In the genomic region with DNA sequence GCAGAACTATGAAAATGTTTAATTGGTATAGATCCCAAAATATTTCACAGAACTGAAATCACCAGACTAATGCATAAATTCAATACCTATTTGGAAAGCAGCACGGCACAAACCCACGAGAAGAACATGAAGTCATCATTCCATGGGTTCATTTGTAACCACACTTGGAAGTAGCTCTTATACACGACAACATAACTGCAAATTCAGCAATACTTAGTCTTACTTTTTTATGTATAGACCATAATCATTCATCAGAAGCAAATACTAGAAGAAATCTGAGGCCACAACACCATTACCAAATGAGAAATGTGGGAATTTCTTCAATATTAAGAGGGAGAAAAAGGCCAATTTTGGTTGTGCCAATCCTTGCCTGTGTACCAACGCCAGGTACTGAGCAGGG, we compare ENCODE assay signal across 32 cellular contexts.
"Had no signal": no experiment of that assay in that cellular context is flagged by ENCODE, and none has a peak within 500 bp of the region (broad histone marks: within the 10 kb centered on the region; RNA-seq: fewer than 3 reads in every experiment).

No MANE protein-coding gene starts in this region.

- H3K9me3 Mint-ChIP-seq: activated CD4-positive, alpha-beta memory T cell treated with anti-CD3 and anti-CD28 coated beads, Interleukin-2, amount 10 ng/mL, durations not matched to agents 7 days and 5 days; activated CD4-positive, alpha-beta T cell treated with anti-CD3 and anti-CD28 coated beads, Interleukin-2, amount 10 ng/mL, durations not matched to agents 7 days and 5 days; activated naive CD4-positive, alpha-beta T cell treated with anti-CD3 and anti-CD28 coated beads, Interleukin-2, amount 10 ng/mL, durations not matched to agents 7 days and 5 days; activated naive CD4-positive, alpha-beta T cell treated with anti-CD3 and anti-CD28 coated beads, Interleukin-2, amount 50 U/mL, for 72 hours; activated T-cell treated with anti-CD3 and anti-CD28 coated beads, Interleukin-2, amount 50 U/mL, for 24 hours; activated T-cell treated with anti-CD3 and anti-CD28 coated beads, Interleukin-2, amount 50 U/mL, for 72 hours; effector memory CD8-positive, alpha-beta T cell; T-helper 2 cell treated with Interferon-gamma antibody and Interleukin-4, amounts not matched to agents 5 μg/mL and 100 μg/mL, for 36 hours; WTC11 had no signal

- FAIRE-seq: colon, frontal cortex had no signal

- H3K4me3 Mint-ChIP-seq: activated CD4-positive, alpha-beta memory T cell treated with anti-CD3 and anti-CD28 coated beads, Interleukin-2, amount 10 ng/mL, durations not matched to agents 7 days and 5 days; activated CD4-positive, alpha-beta T cell treated with anti-CD3 and anti-CD28 coated beads, Interleukin-2, amount 10 ng/mL, durations not matched to agents 7 days and 5 days; activated naive CD4-positive, alpha-beta T cell treated with anti-CD3 and anti-CD28 coated beads, Interleukin-2, amount 10 ng/mL, durations not matched to agents 7 days and 5 days; activated T-cell treated with anti-CD3 and anti-CD28 coated beads, Interleukin-2, amount 50 U/mL, for 24 hours; activated T-cell treated with anti-CD3 and anti-CD28 coated beads, Interleukin-2, amount 50 U/mL, for 72 hours; effector memory CD8-positive, alpha-beta T cell; T-helper 17 cell; T-helper 2 cell treated with Interferon-gamma antibody and Interleukin-4, amounts not matched to agents 5 μg/mL and 100 μg/mL, for 36 hours; WTC11 had no signal

- H3K27ac Mint-ChIP-seq: activated CD4-positive, alpha-beta memory T cell treated with anti-CD3 and anti-CD28 coated beads, Interleukin-2, amount 10 ng/mL, durations not matched to agents 7 days and 5 days; activated CD4-positive, alpha-beta T cell treated with anti-CD3 and anti-CD28 coated beads, Interleukin-2, amount 10 ng/mL, durations not matched to agents 7 days and 5 days; activated naive CD4-positive, alpha-beta T cell treated with anti-CD3 and anti-CD28 coated beads, Interleukin-2, amount 10 ng/mL, durations not matched to agents 7 days and 5 days; activated naive CD4-positive, alpha-beta T cell treated with anti-CD3 and anti-CD28 coated beads, Interleukin-2, amount 50 U/mL, for 72 hours; activated T-cell treated with anti-CD3 and anti-CD28 coated beads, Interleukin-2, amount 50 U/mL, for 72 hours; effector memory CD8-positive, alpha-beta T cell; T-helper 2 cell treated with Interferon-gamma antibody and Interleukin-4, amounts not matched to agents 5 μg/mL and 100 μg/mL, for 36 hours; WTC11 had no signal

- H3K27ac ChIP-seq: adrenal gland, body of pancreas, VCaP had no signal

- H3K27me3 Mint-ChIP-seq: activated CD4-positive, alpha-beta memory T cell treated with anti-CD3 and anti-CD28 coated beads, Interleukin-2, amount 10 ng/mL, durations not matched to agents 7 days and 5 days; activated CD4-positive, alpha-beta T cell treated with anti-CD3 and anti-CD28 coated beads, Interleukin-2, amount 10 ng/mL, durations not matched to agents 7 days and 5 days; activated naive CD4-positive, alpha-beta T cell treated with anti-CD3 and anti-CD28 coated beads, Interleukin-2, amount 10 ng/mL, durations not matched to agents 7 days and 5 days; activated T-cell treated with anti-CD3 and anti-CD28 coated beads, Interleukin-2, amount 50 U/mL, for 24 hours; effector memory CD8-positive, alpha-beta T cell; T-helper 17 cell had no signal

- H3K27me3 ChIP-seq: adrenal gland, body of pancreas had no signal

- ATAC-seq: activated naive CD4-positive, alpha-beta T cell treated with anti-CD3 and anti-CD28 coated beads, Interleukin-2, amount 50 U/mL, for 72 hours; activated T-cell treated with anti-CD3 and anti-CD28 coated beads, Interleukin-2, amount 50 U/mL, for 72 hours; body of pancreas; effector memory CD8-positive, alpha-beta T cell; esophagus mucosa; T-helper 17 cell; WTC11 had no signal

- H3K4me3 ChIP-seq: adrenal gland, body of pancreas had no signal

- DNase-seq: activated CD4-positive, alpha-beta memory T cell treated with anti-CD3 and anti-CD28 coated beads, Interleukin-2, amount 10 ng/mL, durations not matched to agents 7 days and 5 days; activated CD4-positive, alpha-beta T cell treated with anti-CD3 and anti-CD28 coated beads for 1 hour; activated CD4-positive, alpha-beta T cell treated with anti-CD3 and anti-CD28 coated beads for 4 hours; activated CD4-positive, alpha-beta T cell treated with anti-CD3 and anti-CD28 coated beads, Interleukin-2, amount 10 ng/mL, durations not matched to agents 7 days and 5 days; activated CD4-positive, alpha-beta T cell treated with anti-CD3 and anti-CD28 coated beads, Interleukin-2, amount 50 U/mL, for 4 hours; activated CD8-positive, alpha-beta memory T cell treated with anti-CD3 and anti-CD28 coated beads, Interleukin-2, amount 50 U/mL, for 48 hours; activated gamma-delta T cell; activated naive CD4-positive, alpha-beta T cell; activated naive CD4-positive, alpha-beta T cell treated with anti-CD3 and anti-CD28 coated beads, Interleukin-2, amount 10 ng/mL, durations not matched to agents 7 days and 5 days; activated T-cell treated with anti-CD3 and anti-CD28 coated beads for 4 hours; activated T-cell treated with anti-CD3 and anti-CD28 coated beads, Interleukin-2, amount 50 U/mL, for 24 hours; activated T-cell treated with anti-CD3 and anti-CD28 coated beads, Interleukin-2, amount 50 U/mL, for 72 hours; amygdala; aorta; body of pancreas; caudate nucleus; cortex of kidney; dermis blood vessel endothelial cell; effector CD4-positive, alpha-beta T cell; effector memory CD8-positive, alpha-beta T cell; foreskin fibroblast; head of caudate nucleus; T-helper 1 cell; T-helper 17 cell had no signal

- H3K9me3 ChIP-seq: adrenal gland, body of pancreas had no signal
